ENCODE assay signal across 1 cellular context in genomic region chr5:14580037-14581034, GRCh38.
TF ChIP-seq lines count a peak whose summit lies in the region.

No MANE protein-coding gene starts in this region.

TF ChIP-seq in HCT116, 20 proteins besides CTCF, POLR2A, EP300 and RAD21 (continued from another document):
- TF ChIP-seq TCF7L2 (IDR thresholded peaks at IDR 0.05; ENCODE audit: borderline replicate concordance, extremely low read depth, insufficient read depth, insufficient read length): no peak
- no peak for TF ChIP-seq ATF3 (IDR thresholded peaks at IDR 0.05)
- TF ChIP-seq YY1 (IDR thresholded peaks at IDR 0.05; ENCODE audit: extremely low read depth, insufficient replicate concordance, low read depth, low read length): no peak
- no peak for TF ChIP-seq SRF (IDR thresholded peaks at IDR 0.05; ENCODE audit: low read depth)
- no peak for TF ChIP-seq ZNF274 (IDR thresholded peaks at IDR 0.05; ENCODE audit: low read depth, low read length)
TF ChIP-seq in HCT116: peak in this region for 0.
